8 cellular contexts compared by ENCODE assay signal in the genomic region with DNA sequence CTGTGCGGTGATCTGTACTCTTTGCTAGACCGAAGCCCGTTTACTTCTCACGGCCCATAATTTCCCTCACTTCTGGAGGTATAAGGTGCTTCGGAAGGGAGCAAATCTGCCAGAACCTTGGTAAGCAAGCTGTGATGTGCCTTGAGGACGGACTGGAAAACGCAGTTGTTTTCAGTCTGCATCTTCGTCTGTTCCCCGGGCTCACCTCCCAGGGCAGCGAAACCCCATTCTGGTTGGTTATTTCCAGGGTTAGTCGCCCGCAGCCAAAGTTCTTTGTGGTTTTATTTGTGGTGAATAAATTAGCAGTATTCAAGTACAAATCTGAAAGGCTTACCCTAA. TPM values are rescaled to one million over a fixed set of nuclear protein-coding genes. Genes with fewer than 3 reads are reported as not detected.
DNase-seq lines count a peak whose midpoint lies in the region; ATAC-seq and TF ChIP-seq lines count a peak whose summit lies in the region.

No MANE protein-coding gene starts in this region.

- peaks cover 23% of the 10 kb centered on the region for H3K79me2 ChIP-seq in MM.1S (ENCODE audit: low read length)

- H3K27me3 ChIP-seq in MM.1S (replicated peaks; ENCODE audit: insufficient read depth, low read length) (no peaks in the 10 kb centered on the region), brain microvascular endothelial cell (replicated peaks) (no peaks in the 10 kb centered on the region), liver (ENCODE audit: control insufficient read depth in 4 of 4, insufficient read depth in 4 of 4, low read length in 3 of 4) (no peaks in the 10 kb centered on the region), tibial nerve (no peaks in the 10 kb centered on the region)

- H3K4me1 ChIP-seq in MM.1S (ENCODE audit: low read length) (peaks cover 4% of the 10 kb centered on the region; the same call in 1 of the 2 replicates), liver (ENCODE audit: control insufficient read depth in 4 of 4, insufficient read depth in 4 of 4, low read length in 3 of 4) (peaks cover 5 to 21% (median 15%) of the 10 kb centered on the region in 4 donors), tibial nerve (peaks cover 0 to 27% (median 9%) of the 10 kb centered on the region in 4 donors)

- in situ Hi-C loops in brain microvascular endothelial cell (cut with HindIII; ENCODE audit: low pct_ligation_motif_present, low sequenced_read_pairs): no loop called here

- WGBS in liver: under 1% methylated on average over 12 of the region's 12 CpGs
- WGBS in tibial nerve, 2 donors: 0 to 1% methylated on average over 12 of the region's 12 CpGs

- no peaks in the 10 kb centered on the region; the same call in 1 of the 2 replicates for H3F3A ChIP-seq in MM.1S (ENCODE audit: insufficient read depth, low read length)

- H3K36me3 ChIP-seq in MM.1S (replicated peaks; ENCODE audit: insufficient read depth, low read length) (no peaks in the 10 kb centered on the region), brain microvascular endothelial cell (replicated peaks) (peaks cover 3% of the 10 kb centered on the region), liver (ENCODE audit: control insufficient read depth in 4 of 4, insufficient read depth in 3 of 4, low read depth in 1 of 4, low read length in 3 of 4) (peaks cover 3 to 7% (median 5%) of the 10 kb centered on the region in 4 donors), tibial nerve (peaks cover 0 to 27% (median 0%) of the 10 kb centered on the region in 3 donors)

- ATAC-seq in GM21737 (IDR thresholded peaks at IDR 0.05; ENCODE audit: unreplicated experiment): peak; percentile 13
- ATAC-seq in HG02678 (IDR thresholded peaks at IDR 0.05; ENCODE audit: unreplicated experiment): no peak

- TF ChIP-seq CTCF in GM12865 (IDR thresholded peaks at IDR 0.05; ENCODE audit: insufficient read depth, low read depth, low read length, missing control alignments) (no peak), MM.1S (IDR thresholded peaks at IDR 0.05; ENCODE audit: low read length) (no peak), brain microvascular endothelial cell (IDR thresholded peaks at IDR 0.05; ENCODE audit: low read depth, low read length, missing control alignments) (no peak), liver (IDR thresholded peaks at IDR 0.05; ENCODE audit: low read depth, low read length, missing input control) (no peak), tibial nerve (IDR thresholded peaks at IDR 0.05) (no peak)

- no peaks in the 10 kb centered on the region for H3K9me3 ChIP-seq in MM.1S (replicated peaks; ENCODE audit: insufficient read depth, low read length)
- H3K9me3 ChIP-seq in liver (ENCODE audit: control insufficient read depth in 4 of 4, low read length in 3 of 4): no peaks in the 10 kb centered on the region
- H3K9me3 ChIP-seq in tibial nerve: no peaks in the 10 kb centered on the region

- DNase-seq in GM12865 (ENCODE audit: low read depth) (peak; percentile 44), MM.1S (no peak), brain microvascular endothelial cell (no peak), tibial nerve (ENCODE audit: low spot score in 2 of 2) (no peak), putamen (ENCODE audit: low spot score) (no peak)

- H3K4me3 ChIP-seq in GM12865 (ENCODE audit: low read depth, low read length) (peak overlapping the region; percentile 95), MM.1S (ENCODE audit: low read length) (peak overlapping the region; percentile 74), brain microvascular endothelial cell (ENCODE audit: low read depth, low read length) (peak overlapping the region; percentile 97), liver (ENCODE audit: low read depth in 1 of 3, low read length in 3 of 3) (peak overlapping the region; percentile 32 to 91 (median 66)), tibial nerve (peak overlapping the region; percentile 75 to 88 (median 80))

- TF ChIP-seq EP300 in tibial nerve (IDR thresholded peaks at IDR 0.05): no peak

- H3K27ac ChIP-seq in MM.1S (ENCODE audit: low read length) (peak overlapping the region; percentile 5; the same call in 1 of the 2 replicates), brain microvascular endothelial cell (peak overlapping the region; percentile 59), liver (ENCODE audit: low read depth in 1 of 2, low read length in 2 of 2) (peak overlapping the region; percentile 58 to 68), tibial nerve (peak overlapping the region in 3 of 4 donors; percentile 56 to 78 (median 76))

- no peak for TF ChIP-seq POLR2A in tibial nerve (IDR thresholded peaks at IDR 0.05)

- H3K4me2 ChIP-seq in MM.1S (ENCODE audit: low read depth, low read length): peak overlapping the region; percentile 75

- TF ChIP-seq RAD21 in liver (IDR thresholded peaks at IDR 0.05): no peak

- H3K9ac ChIP-seq in MM.1S (ENCODE audit: low read length): peak overlapping the region; percentile 71
- peak overlapping the region; percentile 0 to 66 for H3K9ac ChIP-seq in liver (ENCODE audit: low read depth in 1 of 2, low read length in 2 of 2)

- no peaks in the 10 kb centered on the region for H4K20me1 ChIP-seq in MM.1S (ENCODE audit: insufficient read depth, low read length)

- peak overlapping the region; percentile 91 for H2AFZ ChIP-seq in MM.1S (ENCODE audit: low read length)

- no peaks in the 10 kb centered on the region for H3K9me2 ChIP-seq in MM.1S (replicated peaks; ENCODE audit: insufficient read depth, low read length)

TF ChIP-seq in liver, 16 proteins besides CTCF, POLR2A, EP300 and RAD21:
- TF ChIP-seq, protein P1, sequence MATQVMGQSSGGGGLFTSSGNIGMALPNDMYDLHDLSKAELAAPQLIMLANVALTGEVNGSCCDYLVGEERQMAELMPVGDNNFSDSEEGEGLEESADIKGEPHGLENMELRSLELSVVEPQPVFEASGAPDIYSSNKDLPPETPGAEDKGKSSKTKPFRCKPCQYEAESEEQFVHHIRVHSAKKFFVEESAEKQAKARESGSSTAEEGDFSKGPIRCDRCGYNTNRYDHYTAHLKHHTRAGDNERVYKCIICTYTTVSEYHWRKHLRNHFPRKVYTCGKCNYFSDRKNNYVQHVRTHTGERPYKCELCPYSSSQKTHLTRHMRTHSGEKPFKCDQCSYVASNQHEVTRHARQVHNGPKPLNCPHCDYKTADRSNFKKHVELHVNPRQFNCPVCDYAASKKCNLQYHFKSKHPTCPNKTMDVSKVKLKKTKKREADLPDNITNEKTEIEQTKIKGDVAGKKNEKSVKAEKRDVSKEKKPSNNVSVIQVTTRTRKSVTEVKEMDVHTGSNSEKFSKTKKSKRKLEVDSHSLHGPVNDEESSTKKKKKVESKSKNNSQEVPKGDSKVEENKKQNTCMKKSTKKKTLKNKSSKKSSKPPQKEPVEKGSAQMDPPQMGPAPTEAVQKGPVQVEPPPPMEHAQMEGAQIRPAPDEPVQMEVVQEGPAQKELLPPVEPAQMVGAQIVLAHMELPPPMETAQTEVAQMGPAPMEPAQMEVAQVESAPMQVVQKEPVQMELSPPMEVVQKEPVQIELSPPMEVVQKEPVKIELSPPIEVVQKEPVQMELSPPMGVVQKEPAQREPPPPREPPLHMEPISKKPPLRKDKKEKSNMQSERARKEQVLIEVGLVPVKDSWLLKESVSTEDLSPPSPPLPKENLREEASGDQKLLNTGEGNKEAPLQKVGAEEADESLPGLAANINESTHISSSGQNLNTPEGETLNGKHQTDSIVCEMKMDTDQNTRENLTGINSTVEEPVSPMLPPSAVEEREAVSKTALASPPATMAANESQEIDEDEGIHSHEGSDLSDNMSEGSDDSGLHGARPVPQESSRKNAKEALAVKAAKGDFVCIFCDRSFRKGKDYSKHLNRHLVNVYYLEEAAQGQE (IDR thresholded peaks at IDR 0.05): no peak
- TF ChIP-seq YY1 (IDR thresholded peaks at IDR 0.05) (no peak), EGR1 (IDR thresholded peaks at IDR 0.05; ENCODE audit: low read depth in 2 of 2) (no peak), JUND (IDR thresholded peaks at IDR 0.05) (no peak), FOXA2 (IDR thresholded peaks at IDR 0.05) (no peak), HNF4G (IDR thresholded peaks at IDR 0.05) (no peak), GABPA (IDR thresholded peaks at IDR 0.05 in 1 of 2, conservative IDR thresholded peaks at IDR 0.05 in 1 of 2) (no peak), SP1 (IDR thresholded peaks at IDR 0.05) (no peak), TAF1 (conservative IDR thresholded peaks at IDR 0.05) (no peak)
- TF ChIP-seq, protein P2, sequence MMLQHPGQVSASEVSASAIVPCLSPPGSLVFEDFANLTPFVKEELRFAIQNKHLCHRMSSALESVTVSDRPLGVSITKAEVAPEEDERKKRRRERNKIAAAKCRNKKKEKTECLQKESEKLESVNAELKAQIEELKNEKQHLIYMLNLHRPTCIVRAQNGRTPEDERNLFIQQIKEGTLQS (IDR thresholded peaks at IDR 0.05): no peak
- TF ChIP-seq, protein P3, sequence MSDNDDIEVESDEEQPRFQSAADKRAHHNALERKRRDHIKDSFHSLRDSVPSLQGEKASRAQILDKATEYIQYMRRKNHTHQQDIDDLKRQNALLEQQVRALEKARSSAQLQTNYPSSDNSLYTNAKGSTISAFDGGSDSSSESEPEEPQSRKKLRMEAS (IDR thresholded peaks at IDR 0.05): no peak
- TF ChIP-seq, protein P4, sequence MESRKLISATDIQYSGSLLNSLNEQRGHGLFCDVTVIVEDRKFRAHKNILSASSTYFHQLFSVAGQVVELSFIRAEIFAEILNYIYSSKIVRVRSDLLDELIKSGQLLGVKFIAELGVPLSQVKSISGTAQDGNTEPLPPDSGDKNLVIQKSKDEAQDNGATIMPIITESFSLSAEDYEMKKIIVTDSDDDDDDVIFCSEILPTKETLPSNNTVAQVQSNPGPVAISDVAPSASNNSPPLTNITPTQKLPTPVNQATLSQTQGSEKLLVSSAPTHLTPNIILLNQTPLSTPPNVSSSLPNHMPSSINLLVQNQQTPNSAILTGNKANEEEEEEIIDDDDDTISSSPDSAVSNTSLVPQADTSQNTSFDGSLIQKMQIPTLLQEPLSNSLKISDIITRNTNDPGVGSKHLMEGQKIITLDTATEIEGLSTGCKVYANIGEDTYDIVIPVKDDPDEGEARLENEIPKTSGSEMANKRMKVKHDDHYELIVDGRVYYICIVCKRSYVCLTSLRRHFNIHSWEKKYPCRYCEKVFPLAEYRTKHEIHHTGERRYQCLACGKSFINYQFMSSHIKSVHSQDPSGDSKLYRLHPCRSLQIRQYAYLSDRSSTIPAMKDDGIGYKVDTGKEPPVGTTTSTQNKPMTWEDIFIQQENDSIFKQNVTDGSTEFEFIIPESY (IDR thresholded peaks at IDR 0.05): no peak

RNA-seq across cellular contexts. Expression of a gene that starts 0.4 kb away (rescaled TPM):
- 10 to 100 TPM; 12.9 to 26.1 TPM for total RNA-seq in liver
- 10 to 100 TPM; 10.0 to 20.3 TPM for polyA plus RNA-seq in liver
- total RNA-seq in tibial nerve: 10 to 100 TPM in 3 of 4 donors, 1 to 10 TPM in 1; 6.9 to 20.4 (median 15.8) TPM

RNA-seq across cellular contexts. Expression of a gene that starts 25.0 kb away (rescaled TPM):
- total RNA-seq in liver (10 to 100 TPM in 1 of 2 donors, 1 to 10 TPM in 1; 9.0 to 13.6 TPM), tibial nerve (10 to 100 TPM; 13.4 to 21.0 (median 15.4) TPM)
- polyA plus RNA-seq in liver: 10 to 100 TPM in 1 of 2 donors, 1 to 10 TPM in 1; 7.3 to 25.2 TPM

RNA-seq across cellular contexts. Expression of a gene that starts 33.9 kb away (rescaled TPM):
- total RNA-seq in liver (10 to 100 TPM in 1 of 2 donors, 1 to 10 TPM in 1; 4.3 to 62.0 TPM), tibial nerve (100 to 1,000 TPM in 1 of 4 donors, 10 to 100 TPM in 3; 25.5 to 950 (median 39.0) TPM)
- 10 to 100 TPM; 22.1 to 25.0 TPM for polyA plus RNA-seq in liver

Comparison
In these comparisons a context has a peak if more than half of its experiments do, and no peak if none do; other contexts are left out.
1. H3K27ac ChIP-seq: peak in every context shown above with its lines; median percentile 76 in tibial nerve; 63 in liver; 59 in brain microvascular endothelial cell; 5 in MM.1S.